Comparison of ENCODE assay signal across 36 cellular contexts in genomic region chr10:11307937-11308336, GRCh38.
DNase-seq lines count a peak whose midpoint lies in the region; ATAC-seq and TF ChIP-seq lines count a peak whose summit lies in the region.
"Had no signal": no experiment of that assay in that cellular context is flagged by ENCODE, and none has a peak within 500 bp of the region (broad histone marks: within the 10 kb centered on the region; RNA-seq: fewer than 3 reads in every experiment).

No MANE protein-coding gene starts in this region.

- H3K36me3 Mint-ChIP-seq in activated T-cell treated with anti-CD3 and anti-CD28 coated beads, Interleukin-2, amount 50 U/mL, for 72 hours (ENCODE audit: insufficient read depth in 2 of 2) = peaks cover 51 to 84% of the 10 kb centered on the region in 2 donors
- peaks cover 64 to 99% of the 10 kb centered on the region in 2 donors for H3K36me3 Mint-ChIP-seq in activated naive CD4-positive, alpha-beta T cell treated with anti-CD3 and anti-CD28 coated beads, Interleukin-2, amount 50 U/mL, for 72 hours
- peaks cover 59% of the 10 kb centered on the region for H3K36me3 Mint-ChIP-seq in natural killer cell

- H3K27ac Mint-ChIP-seq in activated T-cell treated with anti-CD3 and anti-CD28 coated beads, Interleukin-2, amount 50 U/mL, for 72 hours = peak overlapping the region; percentile 78
- peak overlapping the region; percentile 31 to 52 for H3K27ac Mint-ChIP-seq in activated naive CD4-positive, alpha-beta T cell treated with anti-CD3 and anti-CD28 coated beads, Interleukin-2, amount 50 U/mL, for 72 hours
- H3K27ac Mint-ChIP-seq in natural killer cell = peak overlapping the region; percentile 83 to 92
- H3K27ac Mint-ChIP-seq: endodermal cell; T-helper 2 cell treated with Interferon-gamma antibody and Interleukin-4, amounts not matched to agents 5 μg/mL and 100 μg/mL, for 36 hours had no signal

- no peak overlapping the region for H3K4me3 ChIP-seq in HEK293 (ENCODE audit: low read depth, low read length)
- H3K4me3 ChIP-seq in mucosa of descending colon = no peak overlapping the region
- H3K4me3 ChIP-seq: A549, cardiac muscle cell, coronary artery, esophagus muscularis mucosa, left ventricle myocardium inferior, spleen, thoracic aorta had no signal

- peaks cover 0 to 18% of the 10 kb centered on the region in 2 experiments; a peak in 1 of 3 replicates for H3K36me3 ChIP-seq in HEK293 (ENCODE audit: control insufficient read depth in 2 of 2, insufficient read depth in 1 of 2, low read length in 2 of 2)
- H3K36me3 ChIP-seq in mucosa of descending colon (ENCODE audit: low read depth) = no peaks in the 10 kb centered on the region

- H3K27me3 Mint-ChIP-seq in activated T-cell treated with anti-CD3 and anti-CD28 coated beads, Interleukin-2, amount 50 U/mL, for 72 hours (ENCODE audit: low read depth) = no peaks in the 10 kb centered on the region
- no peaks in the 10 kb centered on the region for H3K27me3 Mint-ChIP-seq in natural killer cell (ENCODE audit: low read depth in 2 of 2)
- H3K27me3 Mint-ChIP-seq: activated CD4-positive, alpha-beta T cell treated with anti-CD3 and anti-CD28 coated beads for 36 hours; activated naive CD8-positive, alpha-beta T cell; stimulated activated naive CD8-positive, alpha-beta T cell treated with anti-CD3 and anti-CD28 coated beads, Interleukin-15, amount 100 ng/mL, for 72 hours had no signal

- DNase-seq in activated T-cell treated with anti-CD3 and anti-CD28 coated beads, Interleukin-2, amount 50 U/mL, for 72 hours = no peak
- no peak for DNase-seq in activated T-cell treated with anti-CD3 and anti-CD28 coated beads, Interleukin-2, amount 50 U/mL, for 48 hours
- no peak for DNase-seq in activated naive CD4-positive, alpha-beta T cell treated with anti-CD3 and anti-CD28 coated beads, Interleukin-2, amount 50 U/mL, for 72 hours (ENCODE audit: low spot score in 2 of 2)
- DNase-seq in natural killer cell = no peak
- no peak for DNase-seq in mucosa of descending colon
- no peak for DNase-seq in iPS-NIHi7 (ENCODE audit: extremely low spot score)
- DNase-seq: activated CD4-positive, alpha-beta T cell treated with anti-CD3 and anti-CD28 coated beads for 36 hours; activated T-cell treated with anti-CD3 and anti-CD28 coated beads, Interleukin-2, amount 50 U/mL, for 1 hour; DMS 273 treated with DMSO at 0.1 percent for 48 hours; EL; endodermal cell; foreskin fibroblast; left ventricle myocardium inferior; mesenchymal stem cell; MV-4-11; NCI-H1436; NCI-H2081 treated with DMSO at 0.1 percent for 48 hours; NCI-H345; NCI-H748 treated with DMSO at 0.1 percent for 48 hours; posterior cingulate gyrus; right cardiac atrium; Right ventricle myocardium superior; spleen; stimulated activated CD4-positive, alpha-beta T cell treated with anti-CD3 and anti-CD28 coated beads, Interleukin-2, amount 100 ng/mL, for 24 hours; stimulated activated naive CD8-positive, alpha-beta T cell treated with anti-CD3 and anti-CD28 coated beads, Interleukin-15, amount 100 ng/mL, for 72 hours had no signal

- H3K9me3 ChIP-seq in HEK293 (ENCODE audit: control insufficient read depth, insufficient read depth, low read depth, low read length) = no peaks in the 10 kb centered on the region
- H3K9me3 ChIP-seq in mucosa of descending colon = peaks cover 23% of the 10 kb centered on the region

- POLR2A ChIA-PET in HEK293 (lab: Yijun Ruan, JAX) = no interaction called here

- no peak overlapping the region for H3K27ac ChIP-seq in HEK293 (ENCODE audit: extremely low read depth, low read depth, low read length)
- H3K27ac ChIP-seq: A549, cardiac muscle cell, coronary artery, esophagus muscularis mucosa, left ventricle myocardium inferior, spleen, thoracic aorta had no signal

- intact Hi-C loops in natural killer cell (cut with micrococcal nuclease) (no loop called here), mucosa of descending colon (cut with DNase I, micrococcal nuclease) (no loop called here)

- TF ChIP-seq CTCF in HEK293 (tag by site-specific recombination; IDR thresholded peaks at IDR 0.05) = no peak
- TF ChIP-seq CTCF in natural killer cell (IDR thresholded peaks at IDR 0.05) = no peak
- TF ChIP-seq CTCF in mucosa of descending colon (IDR thresholded peaks at IDR 0.05) = no peak

- peaks cover 3 to 12% of the 10 kb centered on the region in 2 donors for H3K9me3 Mint-ChIP-seq in activated T-cell treated with anti-CD3 and anti-CD28 coated beads, Interleukin-2, amount 50 U/mL, for 72 hours
- peaks cover 3 to 44% of the 10 kb centered on the region in 2 donors for H3K9me3 Mint-ChIP-seq in activated naive CD4-positive, alpha-beta T cell treated with anti-CD3 and anti-CD28 coated beads, Interleukin-2, amount 50 U/mL, for 72 hours
- peaks cover 0 to 4% of the 10 kb centered on the region in 2 donors for H3K9me3 Mint-ChIP-seq in natural killer cell

- H3K4me1 Mint-ChIP-seq in activated T-cell treated with anti-CD3 and anti-CD28 coated beads, Interleukin-2, amount 50 U/mL, for 72 hours (ENCODE audit: low read depth) = peaks cover 20% of the 10 kb centered on the region
- peaks cover 78 to 84% of the 10 kb centered on the region in 2 donors for H3K4me1 Mint-ChIP-seq in natural killer cell
- H3K4me1 Mint-ChIP-seq: endodermal cell had no signal

- ATAC-seq in activated T-cell treated with anti-CD3 and anti-CD28 coated beads, Interleukin-2, amount 50 U/mL, for 72 hours (replicated peaks in 1 of 2) = no peak
- no peak for ATAC-seq in activated naive CD4-positive, alpha-beta T cell treated with anti-CD3 and anti-CD28 coated beads, Interleukin-2, amount 50 U/mL, for 72 hours
- ATAC-seq in natural killer cell = no peak
- no peak for ATAC-seq in mucosa of descending colon
- ATAC-seq in GM21737 (IDR thresholded peaks at IDR 0.05; ENCODE audit: unreplicated experiment) = no peak
- ATAC-seq: A549; activated CD4-positive, alpha-beta T cell treated with anti-CD3 and anti-CD28 coated beads for 36 hours; Panc1; right cardiac atrium; SK-N-SH treated with all-trans-retinoic acid at 6 μM for 48 hours; stimulated activated naive CD8-positive, alpha-beta T cell treated with anti-CD3 and anti-CD28 coated beads, Interleukin-15, amount 100 ng/mL, for 72 hours had no signal

- H3K4me3 Mint-ChIP-seq in activated T-cell treated with anti-CD3 and anti-CD28 coated beads, Interleukin-2, amount 50 U/mL, for 72 hours = no peak overlapping the region
- no peak overlapping the region for H3K4me3 Mint-ChIP-seq in natural killer cell
- H3K4me3 Mint-ChIP-seq: activated CD4-positive, alpha-beta T cell treated with anti-CD3 and anti-CD28 coated beads for 36 hours; activated naive CD8-positive, alpha-beta T cell; endodermal cell; stimulated activated naive CD8-positive, alpha-beta T cell treated with anti-CD3 and anti-CD28 coated beads, Interleukin-15, amount 100 ng/mL, for 72 hours; T-helper 2 cell treated with Interferon-gamma antibody and Interleukin-4, amounts not matched to agents 5 μg/mL and 100 μg/mL, for 36 hours had no signal

- H3K4me1 ChIP-seq in HEK293 (ENCODE audit: control insufficient read depth, insufficient read depth, low read length) = no peaks in the 10 kb centered on the region
- H3K4me1 ChIP-seq in mucosa of descending colon (ENCODE audit: low read depth) = no peaks in the 10 kb centered on the region
- H3K4me1 ChIP-seq: A549, spleen had no signal

- CTCF ChIA-PET in HEK293 (lab: Yijun Ruan, JAX) = no interaction called here

TF ChIP-seq in HEK293, 187 proteins besides CTCF, POLR2A, EP300 and RAD21:
- TF ChIP-seq TRIM28 (IDR thresholded peaks at IDR 0.05; ENCODE audit: borderline replicate concordance, low read length) (peak; percentile 14; the same call in 1 of the 2 replicates), ZNF558 (tag by site-specific recombination; IDR thresholded peaks at IDR 0.05) (peak; percentile 81), ZNF398 (tag by site-specific recombination; IDR thresholded peaks at IDR 0.05) (no peak), PBX3 (CRISPR knock-in tag; IDR thresholded peaks at IDR 0.05) (no peak), SETDB1 (IDR thresholded peaks at IDR 0.05; ENCODE audit: insufficient read length, low read length) (peak; percentile 28)
